In the genomic region with DNA sequence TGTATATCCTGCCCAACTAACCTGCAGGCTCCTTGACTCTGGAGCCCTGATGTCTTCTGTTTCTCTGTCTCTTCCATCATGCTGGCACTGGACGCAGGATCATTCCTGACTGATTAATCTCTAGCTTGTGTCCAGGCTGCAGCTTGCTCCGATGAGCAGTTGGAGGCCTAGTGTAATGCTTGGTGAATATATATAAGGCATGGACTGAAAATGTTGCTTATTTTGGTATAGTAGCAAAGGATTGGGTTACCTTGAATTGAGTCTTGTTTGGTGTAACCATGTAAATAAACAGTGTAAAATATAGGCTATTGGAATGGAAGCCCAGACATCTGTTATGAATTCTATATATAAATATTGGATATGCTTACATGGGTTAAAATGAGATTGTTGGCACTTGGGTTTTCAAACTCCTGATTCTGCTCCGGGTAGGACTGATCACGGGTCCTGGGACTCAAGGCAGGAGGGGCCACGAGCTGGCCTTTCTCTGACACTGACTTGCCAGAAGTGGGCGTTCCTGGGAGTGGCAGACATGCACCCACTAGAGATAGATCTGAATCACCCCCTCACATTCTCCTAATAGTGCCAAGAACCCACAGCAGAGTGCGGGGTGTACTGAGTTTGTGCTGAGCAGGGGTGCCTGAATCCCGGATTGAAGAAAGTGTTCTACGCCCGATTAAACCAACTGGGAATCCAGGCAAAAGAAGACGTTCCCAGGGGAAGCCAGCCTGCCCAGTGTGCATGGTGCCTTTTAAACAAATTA, we compare ENCODE assay signal across 10 cellular contexts. TPM values are rescaled to one million over a fixed set of nuclear protein-coding genes. Genes with fewer than 3 reads are reported as not detected.
DNase-seq lines count a peak whose midpoint lies in the region; TF ChIP-seq lines count a peak whose summit lies in the region.
"Had no signal": no experiment of that assay in that cellular context is flagged by ENCODE, and none has a peak within 500 bp of the region (broad histone marks: within the 10 kb centered on the region; RNA-seq: fewer than 3 reads in every experiment).

No MANE protein-coding gene starts in this region.

- no peak overlapping the region for H3K4ac ChIP-seq in neuronal stem cell (ENCODE audit: low read length)

- H3K27ac ChIP-seq in esophagus squamous epithelium (peak overlapping the region; percentile 47 to 88 (median 73)), neuronal stem cell (replicated peaks; ENCODE audit: low read length) (peak overlapping the region; percentile 6)
- H3K27ac ChIP-seq: cardiac muscle cell had no signal

- H3K4me2 ChIP-seq in neuronal stem cell (ENCODE audit: insufficient read depth, low read length, poor library complexity, severe bottlenecking) = no peak overlapping the region

- H3K4me1 ChIP-seq in BE2C (peaks cover 18% of the 10 kb centered on the region), esophagus squamous epithelium (peaks cover 40 to 83% (median 65%) of the 10 kb centered on the region in 3 donors), neuronal stem cell (ENCODE audit: control insufficient read depth in 2 of 2, insufficient read depth in 1 of 2, low read depth in 1 of 2, low read length in 2 of 2) (peaks cover 12 to 24% of the 10 kb centered on the region in 2 donors)

- TF ChIP-seq CTCF in BE2C (IDR thresholded peaks at IDR 0.05; ENCODE audit: low read depth, low read length) = no peak
- TF ChIP-seq CTCF in esophagus squamous epithelium (IDR thresholded peaks at IDR 0.05) = no peak

- H2AK5ac ChIP-seq in neuronal stem cell (ENCODE audit: low read depth, low read length) = no peak overlapping the region

- H3K9me3 ChIP-seq in BE2C = no peaks in the 10 kb centered on the region
- H3K9me3 ChIP-seq in esophagus squamous epithelium = no peaks in the 10 kb centered on the region
- no peaks in the 10 kb centered on the region for H3K9me3 ChIP-seq in neuronal stem cell (replicated peaks in 1 of 2; ENCODE audit: control insufficient read depth in 2 of 2, insufficient read depth in 1 of 2, low read depth in 1 of 2, low read length in 2 of 2)

- H4K8ac ChIP-seq in neuronal stem cell (ENCODE audit: low read depth, low read length) = no peak overlapping the region

- H3K9ac ChIP-seq in neuronal stem cell (ENCODE audit: low read depth, low read length, poor library complexity) = no peak overlapping the region

- no peak overlapping the region for H3K23ac ChIP-seq in neuronal stem cell (ENCODE audit: low read depth, low read length, poor library complexity)

- no peaks in the 10 kb centered on the region for H3K36me3 ChIP-seq in BE2C
- H3K36me3 ChIP-seq in esophagus squamous epithelium = no peaks in the 10 kb centered on the region
- peaks cover 0 to under 1% of the 10 kb centered on the region in 2 donors for H3K36me3 ChIP-seq in neuronal stem cell (replicated peaks in 1 of 2; ENCODE audit: control insufficient read depth in 2 of 2, insufficient read depth in 2 of 2, low read length in 2 of 2)
- H3K36me3 ChIP-seq: cardiac muscle cell had no signal

- H2BK15ac ChIP-seq in neuronal stem cell (ENCODE audit: low read length) = no peak overlapping the region

- H2BK5ac ChIP-seq in neuronal stem cell (ENCODE audit: low read length) = no peak overlapping the region

- H4K91ac ChIP-seq in neuronal stem cell (ENCODE audit: low read depth, low read length, poor library complexity) = no peak overlapping the region

- H3K4me3 ChIP-seq in BE2C (ENCODE audit: low read depth, low read length) = no peak overlapping the region
- no peak overlapping the region for H3K4me3 ChIP-seq in esophagus squamous epithelium
- no peak overlapping the region for H3K4me3 ChIP-seq in neuronal stem cell (ENCODE audit: low read length in 2 of 2)
- H3K4me3 ChIP-seq: cardiac muscle cell had no signal

- no peaks in the 10 kb centered on the region for H3K27me3 ChIP-seq in BE2C
- H3K27me3 ChIP-seq in esophagus squamous epithelium = no peaks in the 10 kb centered on the region
- H3K27me3 ChIP-seq in neuronal stem cell (ENCODE audit: control insufficient read depth in 3 of 3, insufficient read depth in 3 of 3, low read depth in 1 of 3, low read length in 3 of 3) = no peaks in the 10 kb centered on the region
- H3K27me3 ChIP-seq: cardiac muscle cell had no signal

- H2AFZ ChIP-seq in neuronal stem cell (ENCODE audit: low read length) = no peak overlapping the region

- TF ChIP-seq POLR2A in esophagus squamous epithelium (IDR thresholded peaks at IDR 0.05) = no peak

- WGBS in esophagus squamous epithelium, 2 donors = 29 to 36% methylated on average over 10 of the region's 11 CpGs
- no CpG with 5 or more reads among the region's 11 CpGs for WGBS in neuronal stem cell (ENCODE audit: extremely low coverage in 2 of 2, insufficient read length in 2 of 2, insufficient replicate concordance in 1 of 2), 2 donors

- peaks cover 10% of the 10 kb centered on the region for H3K79me1 ChIP-seq in neuronal stem cell (ENCODE audit: low read depth, low read length)

- peak; percentile 51 for DNase-seq in BE2C
- peak; percentile 44 for DNase-seq in NCI-H2171 treated with DMSO at 0.1 percent for 48 hours (lab: John Stamatoyannopoulos, UW)
- no peak for DNase-seq in esophagus squamous epithelium (lab: John Stamatoyannopoulos, UW)
- DNase-seq in neuronal stem cell (ENCODE audit: low spot score) = no peak
- no peak for DNase-seq in NCI-H1436 (lab: John Stamatoyannopoulos, UW)
- no peak for DNase-seq in activated CD4-positive, CD25-positive, alpha-beta regulatory T cell (lab: John Stamatoyannopoulos, UW)
- no peak for DNase-seq in DMS 273 treated with DMSO at 0.1 percent for 48 hours (lab: John Stamatoyannopoulos, UW)
- no peak for DNase-seq in dermis blood vessel endothelial cell
- DNase-seq: islet precursor cell had no signal

- H2BK12ac ChIP-seq in neuronal stem cell (ENCODE audit: low read length) = no peak overlapping the region

- no peak overlapping the region for H3K18ac ChIP-seq in neuronal stem cell (ENCODE audit: low read length)

- no peak overlapping the region for H2BK120ac ChIP-seq in neuronal stem cell (ENCODE audit: low read depth, low read length)

- intact Hi-C loops in esophagus squamous epithelium (cut with DNase I) = no loop called here

- H3K14ac ChIP-seq in neuronal stem cell (ENCODE audit: low read length) = no peak overlapping the region

RNA-seq across cellular contexts. Expression of a gene that starts 25.8 kb away (rescaled TPM):
- polyA plus RNA-seq in BE2C (2012; ENCODE audit: insufficient read depth, insufficient read length, low read depth) = 25.5 TPM
- total RNA-seq in esophagus squamous epithelium = 10 to 100 TPM; 13.7 to 24.0 (median 20.9) TPM
- 32.3 TPM for polyA plus RNA-seq in neuronal stem cell (2013, experiment 1 of 2)
- polyA plus RNA-seq in neuronal stem cell (2013, experiment 2 of 2) = 34.5 TPM
- 87.3 and 169 TPM in 2 replicates for total RNA-seq in dermis blood vessel endothelial cell

Comparison
In these comparisons a context has a peak if more than half of its experiments do, and no peak if none do; other contexts are left out.
1. DNase-seq: peak in BE2C (single experiment) and NCI-H2171 treated with DMSO at 0.1 percent for 48 hours (single experiment); none in esophagus squamous epithelium (single experiment), neuronal stem cell (single experiment), NCI-H1436 (single experiment), activated CD4-positive, CD25-positive, alpha-beta regulatory T cell (0 of 4), DMS 273 treated with DMSO at 0.1 percent for 48 hours (single experiment) and dermis blood vessel endothelial cell (single experiment).